Comparison of ENCODE assay signal across 19 cellular contexts in genomic region chr9:19074836-19075235, GRCh38. TPM values are rescaled to one million over a fixed set of nuclear protein-coding genes. Genes with fewer than 3 reads are reported as not detected.
DNase-seq lines count a peak whose midpoint lies in the region; TF ChIP-seq lines count a peak whose summit lies in the region.
"Had no signal": no experiment of that assay in that cellular context is flagged by ENCODE, and none has a peak within 500 bp of the region (broad histone marks: within the 10 kb centered on the region; RNA-seq: fewer than 3 reads in every experiment).

No MANE protein-coding gene starts in this region.

- H3K4me3 Mint-ChIP-seq in activated T-helper 1 cell treated with anti-CD3 and anti-CD28 coated beads, Interleukin-12 subunit alpha, Interleukin-12 subunit beta, Interleukin-2, Interleukin-4 antibody, amounts not matched to agents 30 ng/mL and 10 ng/mL and 1 ng/mL, durations not matched to agents 14 hours and 24 hours and 36 hours: no peak overlapping the region
- H3K4me3 Mint-ChIP-seq: activated naive CD8-positive, alpha-beta T cell treated with anti-CD3 and anti-CD28 coated beads for 36 hours; GM23338; T-helper 1 cell treated with Interleukin-12 subunit alpha and Interleukin-12 subunit beta and Interleukin-4 antibody, amounts not matched to agents 30 μg/mL and 1 μg/mL, for 36 hours had no signal

- no peaks in the 10 kb centered on the region for H3K9me3 Mint-ChIP-seq in activated T-helper 1 cell treated with anti-CD3 and anti-CD28 coated beads, Interleukin-12 subunit alpha, Interleukin-12 subunit beta, Interleukin-2, Interleukin-4 antibody, amounts not matched to agents 30 ng/mL and 10 ng/mL and 1 ng/mL, durations not matched to agents 14 hours and 24 hours and 36 hours
- H3K9me3 Mint-ChIP-seq: activated naive CD8-positive, alpha-beta T cell treated with anti-CD3 and anti-CD28 coated beads for 36 hours; GM23338; T-helper 1 cell treated with Interleukin-12 subunit alpha and Interleukin-12 subunit beta and Interleukin-4 antibody, amounts not matched to agents 30 μg/mL and 1 μg/mL, for 36 hours had no signal

- TF ChIP-seq CTCF in brain microvascular endothelial cell (IDR thresholded peaks at IDR 0.05; ENCODE audit: low read depth, low read length, missing control alignments): no peak
- TF ChIP-seq CTCF in A673 (conservative IDR thresholded peaks at IDR 0.05; ENCODE audit: low read depth, low read length): no peak

- no peaks in the 10 kb centered on the region for H3K4me1 ChIP-seq in A673 (ENCODE audit: insufficient read depth, low read length, poor library complexity, severe bottlenecking)
- H3K4me1 ChIP-seq: body of pancreas, heart left ventricle, SJCRH30, upper lobe of left lung had no signal

- H3K4me1 Mint-ChIP-seq in activated T-helper 1 cell treated with anti-CD3 and anti-CD28 coated beads, Interleukin-12 subunit alpha, Interleukin-12 subunit beta, Interleukin-2, Interleukin-4 antibody, amounts not matched to agents 30 ng/mL and 10 ng/mL and 1 ng/mL, durations not matched to agents 14 hours and 24 hours and 36 hours (ENCODE audit: low read depth): no peaks in the 10 kb centered on the region
- H3K4me1 Mint-ChIP-seq: activated naive CD8-positive, alpha-beta T cell treated with anti-CD3 and anti-CD28 coated beads for 36 hours; GM23338 had no signal

- peaks cover 36% of the 10 kb centered on the region for H3K36me3 Mint-ChIP-seq in activated T-helper 1 cell treated with anti-CD3 and anti-CD28 coated beads, Interleukin-12 subunit alpha, Interleukin-12 subunit beta, Interleukin-2, Interleukin-4 antibody, amounts not matched to agents 30 ng/mL and 10 ng/mL and 1 ng/mL, durations not matched to agents 14 hours and 24 hours and 36 hours (ENCODE audit: low read depth)

- CTCF ChIA-PET in A673 (lab: Charles Lee): no interaction called here

- H3K9me3 ChIP-seq in A673 (ENCODE audit: low read depth, low read length, poor library complexity, severe bottlenecking): no peaks in the 10 kb centered on the region
- H3K9me3 ChIP-seq: body of pancreas, heart left ventricle, SJCRH30, upper lobe of left lung had no signal

- intact Hi-C loops in activated T-helper 1 cell treated with anti-CD3 and anti-CD28 coated beads, Interleukin-12 subunit alpha, Interleukin-12 subunit beta, Interleukin-2, Interleukin-4 antibody, amounts not matched to agents 30 ng/mL and 10 ng/mL and 1 ng/mL, durations not matched to agents 14 hours and 24 hours and 36 hours (cut with micrococcal nuclease): no loop called here
- intact Hi-C loops in A673 (cut with micrococcal nuclease; ENCODE audit: unreplicated experiment): no loop called here

- no peak overlapping the region for H3K27ac Mint-ChIP-seq in activated T-helper 1 cell treated with anti-CD3 and anti-CD28 coated beads, Interleukin-12 subunit alpha, Interleukin-12 subunit beta, Interleukin-2, Interleukin-4 antibody, amounts not matched to agents 30 ng/mL and 10 ng/mL and 1 ng/mL, durations not matched to agents 14 hours and 24 hours and 36 hours
- H3K27ac Mint-ChIP-seq: activated naive CD8-positive, alpha-beta T cell treated with anti-CD3 and anti-CD28 coated beads for 36 hours; GM23338; T-helper 1 cell treated with Interleukin-12 subunit alpha and Interleukin-12 subunit beta and Interleukin-4 antibody, amounts not matched to agents 30 μg/mL and 1 μg/mL, for 36 hours had no signal

- peak; percentile 19 for DNase-seq in Caki2 (ENCODE audit: low read depth)
- DNase-seq in NCI-H226: peak; percentile 6
- DNase-seq in brain microvascular endothelial cell: no peak
- DNase-seq in iris pigment epithelial cell (ENCODE audit: low read depth): peak; percentile 62
- no peak for DNase-seq in NCI-H82 treated with DMSO at 0.1 percent for 48 hours (lab: John Stamatoyannopoulos, UW; ENCODE audit: unreplicated experiment)
- DNase-seq in NCI-H2227 (lab: John Stamatoyannopoulos, UW; ENCODE audit: unreplicated experiment): no peak
- DNase-seq in activated T-helper 1 cell treated with anti-CD3 and anti-CD28 coated beads, Interleukin-12 subunit alpha, Interleukin-12 subunit beta, Interleukin-2, Interleukin-4 antibody, amounts not matched to agents 30 ng/mL and 10 ng/mL and 1 ng/mL, durations not matched to agents 14 hours and 24 hours and 36 hours (ENCODE audit: low spot score): no peak
- no peak for DNase-seq in A673 (ENCODE audit: low spot score)
- DNase-seq: activated CD4-positive, alpha-beta T cell treated with anti-CD3 and anti-CD28 coated beads for 48 hours; activated naive CD8-positive, alpha-beta T cell treated with anti-CD3 and anti-CD28 coated beads for 36 hours; body of pancreas; heart left ventricle; MM.1S; NCI-H82; SJCRH30; upper lobe of left lung had no signal

- H3K36me3 ChIP-seq in brain microvascular endothelial cell (replicated peaks): peaks cover 18% of the 10 kb centered on the region
- peaks cover 30% of the 10 kb centered on the region for H3K36me3 ChIP-seq in A673 (ENCODE audit: insufficient read depth, low read length, poor library complexity, severe bottlenecking)

- no peaks in the 10 kb centered on the region for H3K27me3 Mint-ChIP-seq in activated T-helper 1 cell treated with anti-CD3 and anti-CD28 coated beads, Interleukin-12 subunit alpha, Interleukin-12 subunit beta, Interleukin-2, Interleukin-4 antibody, amounts not matched to agents 30 ng/mL and 10 ng/mL and 1 ng/mL, durations not matched to agents 14 hours and 24 hours and 36 hours (ENCODE audit: insufficient read depth)
- H3K27me3 Mint-ChIP-seq: activated naive CD8-positive, alpha-beta T cell treated with anti-CD3 and anti-CD28 coated beads for 36 hours had no signal

- in situ Hi-C loops in Caki2 (cut with HindIII; ENCODE audit: low pct_unique_long_range_greater_than_20kb, low sequenced_read_pairs): no loop called here
- in situ Hi-C loops in brain microvascular endothelial cell (cut with HindIII; ENCODE audit: low pct_ligation_motif_present, low sequenced_read_pairs): no loop called here

- no TSS peak for BruUV-seq in A673 (replicated peaks; lab: Mats Ljungman, UMichigan)

- H3K4me3 ChIP-seq in brain microvascular endothelial cell (ENCODE audit: low read depth, low read length) (no peak overlapping the region), A673 (ENCODE audit: low read depth, low read length, poor library complexity, severe bottlenecking) (no peak overlapping the region)
- H3K4me3 ChIP-seq: body of pancreas, GM23338, heart left ventricle, SJCRH30, upper lobe of left lung had no signal

- H3K27me3 ChIP-seq in brain microvascular endothelial cell (replicated peaks) (no peaks in the 10 kb centered on the region), A673 (replicated peaks; ENCODE audit: insufficient read depth, low read depth, low read length, poor library complexity) (no peaks in the 10 kb centered on the region)
- H3K27me3 ChIP-seq: body of pancreas, heart left ventricle, SJCRH30, upper lobe of left lung had no signal

- POLR2A ChIA-PET in A673 (lab: Charles Lee; ENCODE audit: low non-redundant PET): no interaction called here

- H3K27ac ChIP-seq in brain microvascular endothelial cell: peak overlapping the region; percentile 3
- no peak overlapping the region for H3K27ac ChIP-seq in A673 (ENCODE audit: low read depth, low read length, poor library complexity, severe bottlenecking)
- H3K27ac ChIP-seq: body of pancreas, C4-2B, heart left ventricle, SJCRH30, upper lobe of left lung had no signal

RNA-seq across cellular contexts. Expression of gene RRAGA, which starts 25.6 kb away (rescaled TPM):
- 101 and 103 TPM in 2 replicates for total RNA-seq in Caki2 (2014; rRNA removed; shearing (Covaris generic); ENCODE audit: low replicate concordance)
- 56.8 and 56.9 TPM in 2 replicates for total RNA-seq in activated T-helper 1 cell treated with anti-CD3 and anti-CD28 coated beads, Interleukin-12 subunit alpha, Interleukin-12 subunit beta, Interleukin-2, Interleukin-4 antibody, amounts not matched to agents 30 ng/mL and 10 ng/mL and 1 ng/mL, durations not matched to agents 14 hours and 24 hours and 36 hours
- 33.0 and 34.9 TPM in 2 replicates for total RNA-seq in A673 (2021)

RNA-seq across cellular contexts. Expression of gene HAUS6, which starts 27.9 kb away (rescaled TPM):
- total RNA-seq in Caki2 (2014; rRNA removed; shearing (Covaris generic); ENCODE audit: low replicate concordance): 16.7 and 17.0 TPM in 2 replicates
- total RNA-seq in activated T-helper 1 cell treated with anti-CD3 and anti-CD28 coated beads, Interleukin-12 subunit alpha, Interleukin-12 subunit beta, Interleukin-2, Interleukin-4 antibody, amounts not matched to agents 30 ng/mL and 10 ng/mL and 1 ng/mL, durations not matched to agents 14 hours and 24 hours and 36 hours: 31.8 and 31.9 TPM in 2 replicates
- total RNA-seq in A673 (2021): 22.1 and 26.1 TPM in 2 replicates

RNA-seq across cellular contexts. Expression of gene SAXO1, which starts 41.8 kb away (rescaled TPM):
- not detected in 2 replicates for total RNA-seq in Caki2 (2014; rRNA removed; shearing (Covaris generic); ENCODE audit: low replicate concordance)
- not detected in 2 replicates for total RNA-seq in activated T-helper 1 cell treated with anti-CD3 and anti-CD28 coated beads, Interleukin-12 subunit alpha, Interleukin-12 subunit beta, Interleukin-2, Interleukin-4 antibody, amounts not matched to agents 30 ng/mL and 10 ng/mL and 1 ng/mL, durations not matched to agents 14 hours and 24 hours and 36 hours
- total RNA-seq in A673 (2021): not detected in 2 replicates
- total RNA-seq: activated naive CD8-positive, alpha-beta T cell treated with anti-CD3 and anti-CD28 coated beads for 36 hours; body of pancreas; GM23338; SJCRH30 had no signal

RNA-seq across cellular contexts. Expression of gene PLIN2, which starts 52.5 kb away (rescaled TPM):
- 63.1 and 74.5 TPM in 2 replicates for total RNA-seq in Caki2 (2014; rRNA removed; shearing (Covaris generic); ENCODE audit: low replicate concordance)
- 53.3 and 57.2 TPM in 2 replicates for total RNA-seq in activated T-helper 1 cell treated with anti-CD3 and anti-CD28 coated beads, Interleukin-12 subunit alpha, Interleukin-12 subunit beta, Interleukin-2, Interleukin-4 antibody, amounts not matched to agents 30 ng/mL and 10 ng/mL and 1 ng/mL, durations not matched to agents 14 hours and 24 hours and 36 hours
- 0.46 and 0.77 TPM in 2 replicates for total RNA-seq in A673 (2021)

Comparison
In these comparisons a context has a peak if more than half of its experiments do, and no peak if none do; other contexts are left out.
1. DNase-seq: peak in Caki2 (single experiment), NCI-H226 (single experiment) and iris pigment epithelial cell (single experiment); none in brain microvascular endothelial cell (single experiment), NCI-H82 treated with DMSO at 0.1 percent for 48 hours (single experiment), NCI-H2227 (single experiment), activated T-helper 1 cell treated with anti-CD3 and anti-CD28 coated beads, Interleukin-12 subunit alpha, Interleukin-12 subunit beta, Interleukin-2, Interleukin-4 antibody, amounts not matched to agents 30 ng/mL and 10 ng/mL and 1 ng/mL, durations not matched to agents 14 hours and 24 hours and 36 hours (single experiment) and A673 (single experiment).